21 cellular contexts compared by ENCODE assay signal in genomic region chr15:47846128-47846868, GRCh38.
"Had no signal": no experiment of that assay in that cellular context is flagged by ENCODE, and none has a peak within 500 bp of the region (broad histone marks: within the 10 kb centered on the region; RNA-seq: fewer than 3 reads in every experiment).

No MANE protein-coding gene starts in this region.

- H3K9me3 ChIP-seq: thyroid gland, upper lobe of left lung had no signal

- H3K4me1 ChIP-seq: parathyroid adenoma, thyroid gland, upper lobe of left lung had no signal

- H3K4me3 ChIP-seq: thyroid gland, upper lobe of left lung had no signal

- ATAC-seq: activated CD8-positive, alpha-beta T cell treated with anti-CD3 and anti-CD28 coated beads for 36 hours; activated naive CD8-positive, alpha-beta T cell treated with anti-CD3 and anti-CD28 coated beads, Interleukin-2, amount 50 U/mL, for 24 hours; activated T-cell treated with anti-CD3 and anti-CD28 coated beads, Interleukin-2, amount 50 U/mL, for 4 hours; left cardiac atrium; left ventricle myocardium superior; naive thymus-derived CD4-positive, alpha-beta T cell; right cardiac atrium; WTC11 had no signal

- H3K27me3 ChIP-seq: thyroid gland, upper lobe of left lung had no signal

- DNase-seq: activated CD4-positive, alpha-beta T cell treated with anti-CD3 and anti-CD28 coated beads for 1 hour; activated CD4-positive, alpha-beta T cell treated with anti-CD3 and anti-CD28 coated beads, Interleukin-2, amount 50 U/mL, for 1 hour; activated CD8-positive, alpha-beta T cell treated with anti-CD3 and anti-CD28 coated beads for 36 hours; activated naive CD8-positive, alpha-beta T cell treated with anti-CD3 and anti-CD28 coated beads, Interleukin-2, amount 50 U/mL, for 24 hours; activated T-cell treated with anti-CD3 and anti-CD28 coated beads, Interleukin-2, amount 50 U/mL, for 4 hours; cortex of kidney; islet precursor cell; left cardiac atrium; left ventricle myocardium superior; mammary epithelial cell; naive thymus-derived CD4-positive, alpha-beta T cell; occipital lobe; right cardiac atrium; stimulated activated CD4-positive, alpha-beta T cell treated with anti-CD3 and anti-CD28 coated beads, Interleukin-15, amount 100 ng/mL, for 24 hours; stimulated activated CD4-positive, alpha-beta T cell treated with anti-CD3 and anti-CD28 coated beads, Interleukin-2, amount 100 ng/mL, for 24 hours; stimulated activated naive CD4-positive, alpha-beta T cell; T-helper 2 cell; thyroid gland; upper lobe of left lung had no signal

- H3K36me3 ChIP-seq: thyroid gland, upper lobe of left lung had no signal

- H3K27ac ChIP-seq: parathyroid adenoma, thyroid gland, upper lobe of left lung had no signal
